In genomic region chr2:120476141-120476540, GRCh38 we compare ENCODE assay signal across 22 cellular contexts.
DNase-seq lines count a peak whose midpoint lies in the region; ATAC-seq and TF ChIP-seq lines count a peak whose summit lies in the region.
"Had no signal": no experiment of that assay in that cellular context is flagged by ENCODE, and none has a peak within 500 bp of the region (broad histone marks: within the 10 kb centered on the region; RNA-seq: fewer than 3 reads in every experiment).

No MANE protein-coding gene starts in this region.

- peaks cover 14% of the 10 kb centered on the region for H3K27me3 ChIP-seq in endodermal cell (ENCODE audit: control insufficient read depth, insufficient read depth, low read length, poor library complexity, severe bottlenecking)
- H3K27me3 ChIP-seq: gastrocnemius medialis, neutrophil, SJCRH30 had no signal

- no peak overlapping the region for H3K4me3 ChIP-seq in endodermal cell (ENCODE audit: low read length)
- H3K4me3 ChIP-seq: gastrocnemius medialis, prostate gland, SJCRH30 had no signal

- no peak overlapping the region for H3K4me3 Mint-ChIP-seq in endodermal cell
- H3K4me3 Mint-ChIP-seq: activated CD4-positive, alpha-beta memory T cell treated with anti-CD3 and anti-CD28 coated beads for 36 hours; activated naive CD8-positive, alpha-beta T cell treated with anti-CD3 and anti-CD28 coated beads, Interleukin-2, amount 10 ng/mL, durations not matched to agents 7 days and 5 days; type B pancreatic cell had no signal

- DNase-seq in NCI-H2029 treated with DMSO at 0.1 percent for 48 hours (lab: John Stamatoyannopoulos, UW) (peak; percentile 7), endodermal cell (peak; percentile 31), mesenteric fat pad (ENCODE audit: low spot score) (peak; percentile 71), hypothalamus (lab: John Stamatoyannopoulos, UW) (no peak), HK-2 (ENCODE audit: unreplicated experiment) (no peak), putamen (ENCODE audit: low spot score) (no peak)
- DNase-seq: ACHN; activated CD4-positive, alpha-beta memory T cell treated with anti-CD3 and anti-CD28 coated beads for 36 hours; activated naive CD8-positive, alpha-beta T cell treated with anti-CD3 and anti-CD28 coated beads, Interleukin-2, amount 10 ng/mL, durations not matched to agents 7 days and 5 days; DND-41; effector CD4-positive, alpha-beta T cell; gastrocnemius medialis; NCI-H1092 treated with DMSO at 0.1 percent for 48 hours; NCI-H1930; NCI-H446; SJCRH30; stimulated activated CD8-positive, alpha-beta memory T cell treated with anti-CD3 and anti-CD28 coated beads, Interleukin-4, amount 100 ng/mL, for 48 hours had no signal

- no peak for ATAC-seq in HG03354 (IDR thresholded peaks at IDR 0.05; ENCODE audit: poor library complexity, severe bottlenecking, unreplicated experiment)
- ATAC-seq: gastrocnemius medialis had no signal

- H3K9me3 Mint-ChIP-seq in endodermal cell, result peaks cover 11% of the 10 kb centered on the region
- H3K9me3 Mint-ChIP-seq: activated CD4-positive, alpha-beta memory T cell treated with anti-CD3 and anti-CD28 coated beads for 36 hours; activated naive CD8-positive, alpha-beta T cell treated with anti-CD3 and anti-CD28 coated beads, Interleukin-2, amount 10 ng/mL, durations not matched to agents 7 days and 5 days; type B pancreatic cell had no signal

- H3K36me3 Mint-ChIP-seq in endodermal cell (ENCODE audit: low read depth), result no peaks in the 10 kb centered on the region
- H3K36me3 Mint-ChIP-seq: activated CD4-positive, alpha-beta memory T cell treated with anti-CD3 and anti-CD28 coated beads for 36 hours; activated naive CD8-positive, alpha-beta T cell treated with anti-CD3 and anti-CD28 coated beads, Interleukin-2, amount 10 ng/mL, durations not matched to agents 7 days and 5 days; type B pancreatic cell had no signal

- no peak overlapping the region for H3K9ac ChIP-seq in endodermal cell (ENCODE audit: extremely low read depth, low read length, poor library complexity, severe bottlenecking)

- peaks cover 53% of the 10 kb centered on the region for H3K27me3 Mint-ChIP-seq in endodermal cell (ENCODE audit: insufficient read depth)
- H3K27me3 Mint-ChIP-seq: activated naive CD8-positive, alpha-beta T cell treated with anti-CD3 and anti-CD28 coated beads, Interleukin-2, amount 10 ng/mL, durations not matched to agents 7 days and 5 days had no signal

- no peaks in the 10 kb centered on the region for H3K36me3 ChIP-seq in endodermal cell (ENCODE audit: control insufficient read depth, insufficient read depth, low read length)
- H3K36me3 ChIP-seq: gastrocnemius medialis, neutrophil, prostate gland, SJCRH30 had no signal

- H3K9me3 ChIP-seq in endodermal cell (ENCODE audit: control insufficient read depth, low read length), result peaks cover 11% of the 10 kb centered on the region
- H3K9me3 ChIP-seq: gastrocnemius medialis, neutrophil, prostate gland, SJCRH30 had no signal

- no peaks in the 10 kb centered on the region for H3K4me1 ChIP-seq in endodermal cell (ENCODE audit: control insufficient read depth, insufficient read depth, low read length)
- H3K4me1 ChIP-seq: SJCRH30 had no signal

- 89% methylated on average over 7 of the region's 7 CpGs; no CpG with 5 or more reads in 1 of the 2 experiments for WGBS in endodermal cell (ENCODE audit: insufficient coverage in 1 of 2, insufficient read length in 1 of 2), 2 experiments

- H3K4me1 Mint-ChIP-seq in endodermal cell, result peaks cover 12% of the 10 kb centered on the region
- H3K4me1 Mint-ChIP-seq: activated naive CD8-positive, alpha-beta T cell treated with anti-CD3 and anti-CD28 coated beads, Interleukin-2, amount 10 ng/mL, durations not matched to agents 7 days and 5 days had no signal

- H3K27ac Mint-ChIP-seq in endodermal cell, result no peak overlapping the region
- H3K27ac Mint-ChIP-seq: activated CD4-positive, alpha-beta memory T cell treated with anti-CD3 and anti-CD28 coated beads for 36 hours; activated naive CD8-positive, alpha-beta T cell treated with anti-CD3 and anti-CD28 coated beads, Interleukin-2, amount 10 ng/mL, durations not matched to agents 7 days and 5 days; type B pancreatic cell had no signal

- TF ChIP-seq CTCF in C4-2B (conservative IDR thresholded peaks at IDR 0.05), result no peak
- TF ChIP-seq CTCF in endodermal cell (conservative IDR thresholded peaks at IDR 0.05), result no peak

- peak overlapping the region; percentile 97; the same call in 1 of the 2 replicates for H3K27ac ChIP-seq in C4-2B
- no peak overlapping the region for H3K27ac ChIP-seq in endodermal cell (ENCODE audit: low read depth, low read length)
- H3K27ac ChIP-seq: gastrocnemius medialis, neutrophil, prostate gland, SJCRH30 had no signal

Comparison
In these comparisons a context has a peak if more than half of its experiments do, and no peak if none do; other contexts are left out.
1. DNase-seq: peak in NCI-H2029 treated with DMSO at 0.1 percent for 48 hours (single experiment), endodermal cell (single experiment) and mesenteric fat pad (single experiment); none in hypothalamus (0 of 51), HK-2 (single experiment) and putamen (single experiment).